ENCODE assay signal across 15 cellular contexts in genomic region chr1:226976671-226977287, GRCh38. TPM values are rescaled to one million over a fixed set of nuclear protein-coding genes. Genes with fewer than 3 reads are reported as not detected.
DNase-seq lines count a peak whose midpoint lies in the region; ATAC-seq, FAIRE-seq and TF ChIP-seq lines count a peak whose summit lies in the region.
"Had no signal": no experiment of that assay in that cellular context is flagged by ENCODE, and none has a peak within 500 bp of the region (broad histone marks: within the 10 kb centered on the region; RNA-seq: fewer than 3 reads in every experiment).

No MANE protein-coding gene starts in this region.

- H3K4me3 ChIP-seq in liver (ENCODE audit: low read depth in 1 of 3, low read length in 3 of 3) (no peak overlapping the region), HepG2 (replicated peaks in 1 of 3; ENCODE audit: insufficient read depth in 1 of 3, low read depth in 2 of 3, low read length in 3 of 3) (no peak overlapping the region), neutrophil (ENCODE audit: low read depth in 1 of 2, low read length in 1 of 2) (no peak overlapping the region), upper lobe of right lung (no peak overlapping the region)

- DNase-seq in DMS153 (lab: John Stamatoyannopoulos, UW), result peak; percentile 14
- DNase-seq in DMS153 treated with DMSO at 0.1 percent for 48 hours (lab: John Stamatoyannopoulos, UW; ENCODE audit: unreplicated experiment), result no peak
- no peak for DNase-seq in HepG2 (ENCODE audit: low spot score)
- peak; percentile 31 for DNase-seq in upper lobe of right lung
- no peak for DNase-seq in germinal center (ENCODE audit: low spot score)
- DNase-seq in HUDEP-2 (lab: John Stamatoyannopoulos, UW; ENCODE audit: unreplicated experiment in 76 of 76), result no peak
- DNase-seq: DMS 273 treated with DMSO at 0.1 percent for 48 hours, EL, GOT3, NCI-H1930, NCI-H2171 treated with DMSO at 0.1 percent for 48 hours, NCI-H82 had no signal

- intact Hi-C loops in HepG2 (cut with micrococcal nuclease; ENCODE audit: unreplicated experiment) (no loop called here), upper lobe of right lung (cut with DNase I) (no loop called here)

- TF ChIP-seq CTCF in liver (IDR thresholded peaks at IDR 0.05; ENCODE audit: low read depth, low read length, missing input control) (no peak), HepG2 (CRISPR knock-in tag; IDR thresholded peaks at IDR 0.05) (no peak), neutrophil (IDR thresholded peaks at IDR 0.05) (no peak), upper lobe of right lung (IDR thresholded peaks at IDR 0.05) (no peak)

- no peak overlapping the region for H3K4me2 ChIP-seq in HepG2 (ENCODE audit: low read depth, low read length)

- peaks cover 11% of the 10 kb centered on the region; the same call in 1 of the 2 replicates for H4K20me1 ChIP-seq in HepG2 (ENCODE audit: insufficient read depth, low read length)

- H3K9ac ChIP-seq in liver (ENCODE audit: low read depth in 1 of 2, low read length in 2 of 2) (no peak overlapping the region), HepG2 (ENCODE audit: insufficient read depth, low read depth, low read length) (no peak overlapping the region)

- 81% methylated on average over 15 of the region's 15 CpGs for WGBS in liver
- WGBS in HepG2 (ENCODE audit: low lambda C conversion rate), result 96% methylated on average over 14 of the region's 15 CpGs

- TF ChIP-seq RAD21 in liver (IDR thresholded peaks at IDR 0.05), result no peak
- TF ChIP-seq RAD21 in HepG2 (CRISPR knock-in tag; IDR thresholded peaks at IDR 0.05), result no peak

- BruUV-seq in HepG2 (replicated peaks; lab: Mats Ljungman, UMichigan), result no TSS peak

- FAIRE-seq in HepG2 (lab: Jason Lieb, UNC), result no peak

- POLR2A ChIA-PET in HepG2 (lab: Yijun Ruan, JAX), result no interaction called here

- CTCF ChIA-PET in HepG2 (lab: Yijun Ruan, JAX; ENCODE audit: low intra/inter-chr PET ratio, low total read pairs), result no interaction called here

- TF ChIP-seq EP300 in HepG2 (IDR thresholded peaks at IDR 0.05; ENCODE audit: low read depth in 2 of 2, low read length in 2 of 2) (no peak), HepG2 (CRISPR knock-in tag; IDR thresholded peaks at IDR 0.05; ENCODE audit: borderline replicate concordance) (no peak)

- H3K27me3 ChIP-seq in liver (ENCODE audit: control insufficient read depth in 4 of 4, insufficient read depth in 4 of 4, low read length in 3 of 4) (no peaks in the 10 kb centered on the region), HepG2 (ENCODE audit: control insufficient read depth in 1 of 2, insufficient read depth in 2 of 2, low read length in 2 of 2) (no peaks in the 10 kb centered on the region; a peak in 1 of 5 replicates), neutrophil (no peaks in the 10 kb centered on the region), upper lobe of right lung (no peaks in the 10 kb centered on the region)

- H3K36me3 ChIP-seq in liver (ENCODE audit: control insufficient read depth in 4 of 4, insufficient read depth in 3 of 4, low read depth in 1 of 4, low read length in 3 of 4), result peaks cover 0 to 9% (median 2%) of the 10 kb centered on the region in 4 donors
- peaks cover 21 to 45% of the 10 kb centered on the region in 2 experiments for H3K36me3 ChIP-seq in HepG2 (replicated peaks in 1 of 2; ENCODE audit: control insufficient read depth in 1 of 2, insufficient read depth in 2 of 2, low read length in 2 of 2)
- H3K36me3 ChIP-seq in neutrophil, result peaks cover 46% of the 10 kb centered on the region
- H3K36me3 ChIP-seq in upper lobe of right lung, result no peaks in the 10 kb centered on the region

- H3K27ac ChIP-seq in liver (ENCODE audit: low read depth in 1 of 2, low read length in 2 of 2), result no peak overlapping the region
- H3K27ac ChIP-seq in HepG2 (ENCODE audit: extremely low read length, insufficient read depth, low read length), result no peak overlapping the region
- H3K27ac ChIP-seq in neutrophil, result peak overlapping the region; percentile 50
- no peak overlapping the region for H3K27ac ChIP-seq in upper lobe of right lung
- H3K27ac ChIP-seq: 22Rv1 had no signal

- ATAC-seq in HepG2 (no peak), upper lobe of right lung (no peak)

- TF ChIP-seq POLR2A in HepG2 (IDR thresholded peaks at IDR 0.05; ENCODE audit: insufficient read depth in 1 of 2, low read depth in 2 of 2, low read length in 2 of 2), result no peak

- H3K79me2 ChIP-seq in HepG2 (ENCODE audit: insufficient read depth, low read length), result peaks cover 15% of the 10 kb centered on the region

- no peak overlapping the region for H2AFZ ChIP-seq in HepG2 (ENCODE audit: low read length)

- H3K4me1 ChIP-seq in liver (ENCODE audit: control insufficient read depth in 4 of 4, insufficient read depth in 4 of 4, low read length in 3 of 4) (peaks cover 36 to 75% (median 63%) of the 10 kb centered on the region in 4 donors), HepG2 (ENCODE audit: insufficient read depth, low read length) (peaks cover 41% of the 10 kb centered on the region), neutrophil (ENCODE audit: control insufficient read depth in 1 of 2, insufficient read depth in 1 of 2, low read depth in 1 of 2, low read length in 1 of 2) (peaks cover 4 to 19% of the 10 kb centered on the region in 2 experiments), upper lobe of right lung (peaks cover 22% of the 10 kb centered on the region)

- in situ Hi-C loops in HepG2 (cut with HindIII; ENCODE audit: extremely low pct_ligation_motif_present, low pct_unique_long_range_greater_than_20kb), result no loop called here

- H3K9me3 ChIP-seq in liver (ENCODE audit: control insufficient read depth in 4 of 4, low read length in 3 of 4) (no peaks in the 10 kb centered on the region), HepG2 (ENCODE audit: low read length) (peaks cover 3% of the 10 kb centered on the region; the same call in 1 of the 2 replicates), neutrophil (no peaks in the 10 kb centered on the region), upper lobe of right lung (no peaks in the 10 kb centered on the region)

TF ChIP-seq in liver, 16 proteins besides CTCF, POLR2A, EP300 and RAD21:
- TF ChIP-seq HNF4A (conservative IDR thresholded peaks at IDR 0.05) (peak; percentile 29 to 44), TAF1 (conservative IDR thresholded peaks at IDR 0.05) (no peak)

TF ChIP-seq in HepG2, 621 proteins besides CTCF, POLR2A, EP300 and RAD21 (continues in another document):
- TF ChIP-seq DMTF1 (CRISPR knock-in tag; IDR thresholded peaks at IDR 0.05) (no peak), CCDC6 (CRISPR knock-in tag; IDR thresholded peaks at IDR 0.05) (no peak), ZNF616 (CRISPR knock-in tag; IDR thresholded peaks at IDR 0.05; ENCODE audit: low read depth) (no peak)

RNA-seq across cellular contexts. Expression of gene COQ8A, which starts 36.7 kb away (rescaled TPM):
- total RNA-seq in liver (10 to 100 TPM; 24.4 to 57.1 TPM), HepG2 (2016; rRNA removed; fragmentation: Illumina TruSeq; extraction: Trizol) (63.3 and 88.7 TPM in 2 replicates), upper lobe of right lung (30.6 TPM)
- polyA plus RNA-seq in liver (10 to 100 TPM; 52.8 to 60.0 TPM), HepG2 (2011; rRNA removed) (60.4 and 72.2 TPM in 2 replicates)
- total RNA-seq in HepG2 (2016; cell fraction: cytosol; rRNA removed; fragmentation: Illumina TruSeq; extraction: Trizol; ENCODE audit: low read depth), result 25.9 and 28.8 TPM in 2 replicates
- total RNA-seq in HepG2 (2016; cell fraction: insoluble cytoplasmic fraction; rRNA removed; fragmentation: Illumina TruSeq; extraction: Trizol), result 60.2 and 93.0 TPM in 2 replicates
- total RNA-seq in HepG2 (2016; cell fraction: membrane; rRNA removed; fragmentation: Illumina TruSeq; extraction: Trizol), result 26.6 and 26.8 TPM in 2 replicates
- total RNA-seq in HepG2 (2016; cell fraction: nucleus; rRNA removed; fragmentation: Illumina TruSeq; extraction: Trizol), result 66.7 and 69.0 TPM in 2 replicates
- polyA plus RNA-seq in HepG2 (2011; cell fraction: cytosol; rRNA removed), result 53.6 and 65.9 TPM in 2 replicates
- polyA plus RNA-seq in HepG2 (2011; cell fraction: nucleus; rRNA removed), result 117 and 151 TPM in 2 replicates
- 69.4 and 75.0 TPM in 2 replicates for polyA plus RNA-seq in HepG2 (2012)
- 6.0 and 6.9 TPM in 2 replicates for polyA plus RNA-seq in HepG2 (2016; cell fraction: cytosol; fragmentation: Illumina TruSeq; extraction: Trizol; ENCODE audit: low read depth)
- 55.2 and 65.3 TPM in 2 replicates for polyA plus RNA-seq in HepG2 (2016; cell fraction: insoluble cytoplasmic fraction; fragmentation: Illumina TruSeq; extraction: Trizol; ENCODE audit: low read depth)
- polyA plus RNA-seq in HepG2 (2016; cell fraction: membrane; fragmentation: Illumina TruSeq; extraction: Trizol; ENCODE audit: low read depth), result 14.1 and 15.8 TPM in 2 replicates
- 146 and 150 TPM in 2 replicates for polyA plus RNA-seq in HepG2 (2016; cell fraction: nucleus; fragmentation: Illumina TruSeq; extraction: Trizol; ENCODE audit: insufficient read depth, low read depth)
- polyA minus RNA-seq in HepG2 (2011; rRNA and poly(A)+ RNA removed; ENCODE audit: low replicate concordance), result 30.4 and 75.1 TPM in 2 replicates
- 31.1 and 31.3 TPM in 2 replicates for polyA minus RNA-seq in HepG2 (2011; cell fraction: cytosol; rRNA and poly(A)+ RNA removed)
- polyA minus RNA-seq in HepG2 (2011; cell fraction: nucleus; rRNA and poly(A)+ RNA removed), result 28.2 and 38.1 TPM in 2 replicates

Comparison
In these comparisons a context has a peak if more than half of its experiments do, and no peak if none do; other contexts are left out.
1. DNase-seq: peak in DMS153 (single experiment) and upper lobe of right lung (single experiment); none in DMS153 treated with DMSO at 0.1 percent for 48 hours (single experiment), HepG2 (single experiment), germinal center (single experiment) and HUDEP-2 (0 of 76).